In the genomic region with DNA sequence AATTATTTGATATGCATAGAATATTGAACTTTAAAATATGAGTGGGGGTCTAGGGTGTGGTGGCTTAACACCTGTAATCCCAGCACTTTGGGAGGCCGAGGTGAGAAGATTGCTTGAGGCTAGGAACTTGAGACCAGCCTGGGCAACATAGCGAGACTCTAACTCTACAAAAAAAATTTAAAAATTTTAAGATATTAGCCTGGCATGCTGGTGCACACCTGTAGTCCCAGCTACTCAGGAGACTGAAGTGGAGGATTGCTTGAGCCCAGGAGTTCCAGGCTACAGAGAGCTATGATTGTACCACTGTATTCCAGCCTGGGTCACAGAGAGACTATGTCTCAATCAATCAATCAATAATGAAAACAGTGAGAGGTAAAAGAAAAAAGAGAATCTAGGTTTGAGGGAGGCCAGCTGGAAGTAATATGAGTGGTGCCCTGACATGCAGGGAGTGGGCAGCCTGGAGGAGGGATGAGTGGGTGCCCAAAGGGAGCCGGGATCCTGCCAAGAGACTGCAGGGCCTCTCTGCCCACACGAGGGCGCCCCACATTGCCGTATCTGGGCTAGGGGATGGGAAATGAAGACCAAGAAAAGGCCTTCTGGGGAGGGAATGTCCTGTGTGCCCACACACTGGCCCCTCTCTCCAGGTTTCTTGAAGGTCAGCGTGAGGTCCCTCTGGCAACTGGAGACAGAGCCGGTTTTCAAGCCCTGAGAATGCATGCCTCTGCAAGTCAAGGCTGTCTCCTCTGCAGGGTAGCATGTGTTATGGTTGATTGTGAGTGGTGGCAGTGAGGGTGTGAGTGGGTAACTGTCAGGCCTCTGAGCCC, we compare ENCODE assay signal across 8 cellular contexts.
DNase-seq lines count a peak whose midpoint lies in the region; TF ChIP-seq lines count a peak whose summit lies in the region.

No MANE protein-coding gene starts in this region.

- H3K9me3 ChIP-seq in HUES64 (ENCODE audit: insufficient read depth, low read depth, low read length): no peaks in the 10 kb centered on the region

- 24% methylated on average over 8 of the region's 8 CpGs for WGBS in HUES64

- peak; percentile 93 for TF ChIP-seq CTCF in fibroblast of villous mesenchyme (IDR thresholded peaks at IDR 0.05; ENCODE audit: insufficient read depth, low read depth, low read length)

- H3K4me3 ChIP-seq in HUES64 (ENCODE audit: low read length) (no peak overlapping the region), fibroblast of villous mesenchyme (ENCODE audit: low read depth, low read length) (no peak overlapping the region)

- peak overlapping the region; percentile 56 for H3K9ac ChIP-seq in HUES64 (ENCODE audit: low read depth, low read length)

- DNase-seq in DMS 273 (lab: John Stamatoyannopoulos, UW; ENCODE audit: unreplicated experiment): peak; percentile 88
- DNase-seq in DMS 273 treated with DMSO at 0.1 percent for 48 hours (lab: John Stamatoyannopoulos, UW): no peak
- DNase-seq in RKO (ENCODE audit: low spot score): peak; percentile 75
- peak; percentile 30 to 37 for DNase-seq in activated T-helper 1 cell treated with anti-CD3 and anti-CD28 coated beads, Interleukin-2, amount 50 U/mL, for 16 hours (ENCODE audit: low read depth in 1 of 2, low spot score in 1 of 2)
- DNase-seq in fibroblast of villous mesenchyme (ENCODE audit: low read depth): peak; percentile 66
- peak in 52 of 56 donors; percentile 3 to 88 (median 54) for DNase-seq in nucleus accumbens (lab: John Stamatoyannopoulos, UW)
- DNase-seq in substantia nigra (lab: John Stamatoyannopoulos, UW): peak in 48 of 49 donors; percentile 4 to 86 (median 66)

- H3K27ac ChIP-seq in HUES64 (ENCODE audit: low read depth, low read length) (peak overlapping the region; percentile 96), substantia nigra (ENCODE audit: low read depth, low read length, poor library complexity, severe bottlenecking) (no peak overlapping the region)

- no peaks in the 10 kb centered on the region for H3K27me3 ChIP-seq in HUES64 (ENCODE audit: insufficient read depth, low read length)

- no peaks in the 10 kb centered on the region for H3K36me3 ChIP-seq in HUES64 (ENCODE audit: insufficient read depth, low read length)

- peaks cover 31% of the 10 kb centered on the region for H3K4me1 ChIP-seq in HUES64 (ENCODE audit: insufficient read depth, low read length)
